In the genomic region with DNA sequence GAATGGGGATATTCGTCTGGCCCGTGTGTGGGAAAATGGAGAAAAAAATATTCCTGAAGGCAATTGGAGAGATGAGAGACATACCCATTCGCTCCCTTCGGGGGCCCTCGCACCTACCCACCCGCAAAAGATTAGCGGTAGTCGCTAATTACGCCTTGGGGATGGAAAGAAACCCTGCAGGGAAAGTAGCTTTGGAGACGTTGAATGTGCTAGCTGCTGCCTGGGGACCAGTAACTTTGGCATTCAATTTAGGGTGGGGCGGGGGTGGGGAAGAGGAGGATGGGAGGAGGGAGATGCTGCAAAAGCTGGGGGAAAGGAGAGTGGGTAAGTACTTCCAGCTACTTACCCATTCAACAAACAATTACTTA, we compare ENCODE assay signal across 8 cellular contexts. TPM values are rescaled to one million over a fixed set of nuclear protein-coding genes. Genes with fewer than 3 reads are reported as not detected.
DNase-seq lines count a peak whose midpoint lies in the region; ATAC-seq and TF ChIP-seq lines count a peak whose summit lies in the region.

No MANE protein-coding gene starts in this region.

- no peaks in the 10 kb centered on the region for H3F3A ChIP-seq in OCI-LY1 (ENCODE audit: insufficient read depth, low read length)

- peak; percentile 20 for ATAC-seq in GM18499 (IDR thresholded peaks at IDR 0.05; ENCODE audit: insufficient read depth, unreplicated experiment)

- DNase-seq in H7 (peak; percentile 16), fibroblast of mammary gland (ENCODE audit: low read depth) (no peak), DMS 273 treated with DMSO at 0.1 percent for 48 hours (lab: John Stamatoyannopoulos, UW) (no peak), activated gamma-delta T cell (lab: John Stamatoyannopoulos, UW) (no peak)
- no peak for DNase-seq in activated CD4-positive, CD25-positive, alpha-beta regulatory T cell (lab: John Stamatoyannopoulos, UW)

- H3K79me2 ChIP-seq in OCI-LY1 (ENCODE audit: insufficient read depth, low read length): no peaks in the 10 kb centered on the region

- peak overlapping the region; percentile 92 for H3K4me2 ChIP-seq in OCI-LY1 (ENCODE audit: low read length)

- no peaks in the 10 kb centered on the region for H3K27me3 ChIP-seq in H7 (ENCODE audit: control insufficient read depth, insufficient read depth, low read length)
- H3K27me3 ChIP-seq in OCI-LY1 (ENCODE audit: insufficient read depth, low read length): no peaks in the 10 kb centered on the region
- no peaks in the 10 kb centered on the region for H3K27me3 ChIP-seq in skeletal muscle tissue (ENCODE audit: control insufficient read depth in 3 of 3, insufficient read depth in 3 of 3, low read length in 3 of 3)

- peak overlapping the region; percentile 66 for H3K4me3 ChIP-seq in H7 (ENCODE audit: insufficient read depth, low read depth, low read length)
- H3K4me3 ChIP-seq in OCI-LY1 (ENCODE audit: low read depth, low read length, poor library complexity, severe bottlenecking): peak overlapping the region; percentile 88
- peak overlapping the region; percentile 66 for H3K4me3 ChIP-seq in fibroblast of mammary gland (ENCODE audit: control insufficient read depth, low read depth, low read length)
- peak overlapping the region; percentile 80 to 85 (median 81) for H3K4me3 ChIP-seq in skeletal muscle tissue (ENCODE audit: low read length in 3 of 3)

- no peaks in the 10 kb centered on the region for H4K20me1 ChIP-seq in OCI-LY1 (ENCODE audit: insufficient read depth, low read length)

- no peak overlapping the region for H3K27ac ChIP-seq in OCI-LY1 (ENCODE audit: low read depth, low read length, poor library complexity, severe bottlenecking)
- no peak overlapping the region for H3K27ac ChIP-seq in skeletal muscle tissue (ENCODE audit: low read depth, low read length)

- no peaks in the 10 kb centered on the region for H3K9me2 ChIP-seq in OCI-LY1 (ENCODE audit: low read depth, low read length)

- peaks cover 10% of the 10 kb centered on the region for H3K4me1 ChIP-seq in OCI-LY1 (ENCODE audit: insufficient read depth, low read length, severe bottlenecking)
- H3K4me1 ChIP-seq in skeletal muscle tissue (ENCODE audit: control insufficient read depth in 3 of 3, insufficient read depth in 3 of 3, low read length in 3 of 3): peaks cover 2 to 6% (median 2%) of the 10 kb centered on the region in 3 donors

- H3K9me3 ChIP-seq in OCI-LY1 (ENCODE audit: low read length) (no peaks in the 10 kb centered on the region), skeletal muscle tissue (ENCODE audit: control insufficient read depth in 3 of 3, low read length in 3 of 3) (no peaks in the 10 kb centered on the region)

- H3K9ac ChIP-seq in OCI-LY1 (ENCODE audit: low read length) (peak overlapping the region; percentile 47; the same call in 1 of the 2 replicates), skeletal muscle tissue (ENCODE audit: low read depth in 1 of 3, low read length in 3 of 3) (no peak overlapping the region)

- H2AFZ ChIP-seq in OCI-LY1 (ENCODE audit: low read length): 0 out of 2 replicates have a peak overlapping the region, but pooled peaks have one; percentile 75

- H3K36me3 ChIP-seq in H7 (replicated peaks; ENCODE audit: control insufficient read depth, insufficient read depth, low read length) (no peaks in the 10 kb centered on the region), OCI-LY1 (ENCODE audit: insufficient read depth, low read length) (no peaks in the 10 kb centered on the region), skeletal muscle tissue (ENCODE audit: control insufficient read depth in 3 of 3, insufficient read depth in 3 of 3, low read length in 3 of 3) (no peaks in the 10 kb centered on the region)

- no peak for TF ChIP-seq CTCF in OCI-LY1 (IDR thresholded peaks at IDR 0.05; ENCODE audit: low read length)
- TF ChIP-seq CTCF in fibroblast of mammary gland (conservative IDR thresholded peaks at IDR 0.05; ENCODE audit: control insufficient read depth, insufficient read depth, low read depth, low read length): no peak

RNA-seq across cellular contexts. Expression of a gene that starts 0.4 kb away (rescaled TPM):
- 23.6 and 31.1 TPM in 2 replicates for total RNA-seq in H7 (2014; rRNA removed; shearing (Covaris generic))
- 4.2 TPM for total RNA-seq in skeletal muscle tissue

RNA-seq across cellular contexts. Expression of a gene that starts 58.0 kb away (rescaled TPM):
- 0.59 and 0.92 TPM in 2 replicates for total RNA-seq in H7 (2014; rRNA removed; shearing (Covaris generic))
- total RNA-seq in skeletal muscle tissue: 2.6 TPM
